In genomic region chr1:209761021-209761635, GRCh38 we compare ENCODE assay signal across 1 cellular context.
A peak's percentile ranks its signal among the peaks of the same experiment; 100 is the strongest.
TF ChIP-seq lines count a peak whose summit lies in the region.

No MANE protein-coding gene starts in this region.

TF ChIP-seq in GM12878, 131 proteins besides CTCF, POLR2A, EP300 and RAD21:
- TF ChIP-seq CEBPB (IDR thresholded peaks at IDR 0.05; ENCODE audit: borderline replicate concordance in 1 of 2, low read depth in 2 of 2, low read length in 2 of 2) (no peak), SPI1 (IDR thresholded peaks at IDR 0.05; ENCODE audit: borderline replicate concordance, insufficient read depth, low read depth, low read length) (peak; percentile 49; the same call in 1 of the 2 replicates)
